In genomic region chr2:224022474-224022873, GRCh38 we compare ENCODE assay signal across 19 cellular contexts. TPM values are rescaled to one million over a fixed set of nuclear protein-coding genes. Genes with fewer than 3 reads are reported as not detected.
DNase-seq lines count a peak whose midpoint lies in the region; ATAC-seq and TF ChIP-seq lines count a peak whose summit lies in the region.
"Had no signal": no experiment of that assay in that cellular context is flagged by ENCODE, and none has a peak within 500 bp of the region (broad histone marks: within the 10 kb centered on the region; RNA-seq: fewer than 3 reads in every experiment).

No MANE protein-coding gene starts in this region.

- intact Hi-C loops in natural killer cell (cut with micrococcal nuclease) (no loop called here), stomach (cut with DNase I; ENCODE audit: low total_unique reads) (no loop called here)

- no peaks in the 10 kb centered on the region for H3K36me3 ChIP-seq in stomach
- H3K36me3 ChIP-seq: esophagus muscularis mucosa, gastrocnemius medialis had no signal

- H3K4me3 Mint-ChIP-seq in natural killer cell: no peak overlapping the region
- no peak overlapping the region for H3K4me3 Mint-ChIP-seq in natural killer cell treated with Interleukin-12 subunit alpha and Interleukin-12 subunit beta and Interleukin-15 and Interleukin-18, amount 100 ng/mL, for 72 hours
- H3K4me3 Mint-ChIP-seq in HFFc6: no peak overlapping the region
- no peak overlapping the region for H3K4me3 Mint-ChIP-seq in activated naive CD8-positive, alpha-beta T cell treated with anti-CD3 and anti-CD28 coated beads, Interleukin-2, amount 50 U/mL, for 24 hours
- H3K4me3 Mint-ChIP-seq in stimulated activated effector memory CD8-positive, alpha-beta T cell treated with anti-CD3 and anti-CD28 coated beads, Interleukin-12 subunit alpha, Interleukin-12 subunit beta, amount 100 ng/mL, for 72 hours: no peak overlapping the region
- H3K4me3 Mint-ChIP-seq: CD8-positive, alpha-beta T cell had no signal

- DNase-seq in natural killer cell (no peak), HFFc6 (no peak), hippocampal formation (lab: John Stamatoyannopoulos, UW) (no peak), stomach (no peak)
- no peak for DNase-seq in natural killer cell treated with Interleukin-12 subunit alpha and Interleukin-12 subunit beta and Interleukin-15 and Interleukin-18, amount 100 ng/mL, for 72 hours (ENCODE audit: low spot score)
- no peak for DNase-seq in activated naive CD8-positive, alpha-beta T cell treated with anti-CD3 and anti-CD28 coated beads, Interleukin-2, amount 50 U/mL, for 24 hours
- DNase-seq in stimulated activated effector memory CD8-positive, alpha-beta T cell treated with anti-CD3 and anti-CD28 coated beads, Interleukin-12 subunit alpha, Interleukin-12 subunit beta, amount 100 ng/mL, for 72 hours (ENCODE audit: low spot score in 2 of 2): no peak
- DNase-seq: CD8-positive, alpha-beta T cell; effector memory CD4-positive, alpha-beta T cell; gastrocnemius medialis; GDM1; kidney; NCI-H1436; NCI-H524 treated with DMSO at 0.1 percent for 48 hours; retina; stimulated activated CD4-positive, alpha-beta T cell treated with anti-CD3 and anti-CD28 coated beads, Interleukin-4, amount 100 ng/mL, for 24 hours; T1000 had no signal

- H3K4me1 Mint-ChIP-seq in natural killer cell (peaks cover 41 to 54% of the 10 kb centered on the region in 2 donors), HFFc6 (ENCODE audit: low read depth) (peaks cover 43% of the 10 kb centered on the region)
- H3K4me1 Mint-ChIP-seq in natural killer cell treated with Interleukin-12 subunit alpha and Interleukin-12 subunit beta and Interleukin-15 and Interleukin-18, amount 100 ng/mL, for 72 hours (ENCODE audit: low read depth in 2 of 2): peaks cover 20 to 32% of the 10 kb centered on the region in 2 donors
- H3K4me1 Mint-ChIP-seq in activated naive CD8-positive, alpha-beta T cell treated with anti-CD3 and anti-CD28 coated beads, Interleukin-2, amount 50 U/mL, for 24 hours: peaks cover 57% of the 10 kb centered on the region
- H3K4me1 Mint-ChIP-seq in stimulated activated effector memory CD8-positive, alpha-beta T cell treated with anti-CD3 and anti-CD28 coated beads, Interleukin-12 subunit alpha, Interleukin-12 subunit beta, amount 100 ng/mL, for 72 hours: peaks cover 40% of the 10 kb centered on the region

- H3K27me3 ChIP-seq in stomach: no peaks in the 10 kb centered on the region
- H3K27me3 ChIP-seq: esophagus muscularis mucosa, gastrocnemius medialis had no signal

- no peak for TF ChIP-seq EP300 in stomach (IDR thresholded peaks at IDR 0.05)

- H3K36me3 Mint-ChIP-seq in natural killer cell (no peaks in the 10 kb centered on the region), HFFc6 (ENCODE audit: low read depth) (peaks cover 20% of the 10 kb centered on the region)
- H3K36me3 Mint-ChIP-seq in natural killer cell treated with Interleukin-12 subunit alpha and Interleukin-12 subunit beta and Interleukin-15 and Interleukin-18, amount 100 ng/mL, for 72 hours: no peaks in the 10 kb centered on the region
- H3K36me3 Mint-ChIP-seq in activated naive CD8-positive, alpha-beta T cell treated with anti-CD3 and anti-CD28 coated beads, Interleukin-2, amount 50 U/mL, for 24 hours (ENCODE audit: low read depth): peaks cover 9% of the 10 kb centered on the region
- H3K36me3 Mint-ChIP-seq in stimulated activated effector memory CD8-positive, alpha-beta T cell treated with anti-CD3 and anti-CD28 coated beads, Interleukin-12 subunit alpha, Interleukin-12 subunit beta, amount 100 ng/mL, for 72 hours: no peaks in the 10 kb centered on the region
- H3K36me3 Mint-ChIP-seq: CD8-positive, alpha-beta T cell had no signal

- H3K9me3 ChIP-seq in stomach: no peaks in the 10 kb centered on the region
- H3K9me3 ChIP-seq: esophagus muscularis mucosa, gastrocnemius medialis had no signal

- no peak for TF ChIP-seq POLR2A in stomach (IDR thresholded peaks at IDR 0.05)

- no peaks in the 10 kb centered on the region for H3K4me1 ChIP-seq in stomach
- H3K4me1 ChIP-seq: esophagus muscularis mucosa, gastrocnemius medialis had no signal

- TF ChIP-seq CTCF in natural killer cell (IDR thresholded peaks at IDR 0.05): no peak
- TF ChIP-seq CTCF in HFFc6 (IDR thresholded peaks at IDR 0.05): no peak
- no peak for TF ChIP-seq CTCF in stomach (IDR thresholded peaks at IDR 0.05)

- H3K27ac ChIP-seq in stomach: no peak overlapping the region
- H3K27ac ChIP-seq: esophagus muscularis mucosa, gastrocnemius medialis had no signal

- no peak for ATAC-seq in natural killer cell
- ATAC-seq in natural killer cell treated with Interleukin-12 subunit alpha and Interleukin-12 subunit beta and Interleukin-15 and Interleukin-18, amount 100 ng/mL, for 72 hours: no peak
- no peak for ATAC-seq in activated naive CD8-positive, alpha-beta T cell treated with anti-CD3 and anti-CD28 coated beads, Interleukin-2, amount 50 U/mL, for 24 hours
- no peak for ATAC-seq in stimulated activated effector memory CD8-positive, alpha-beta T cell treated with anti-CD3 and anti-CD28 coated beads, Interleukin-12 subunit alpha, Interleukin-12 subunit beta, amount 100 ng/mL, for 72 hours
- ATAC-seq in GM21528 (IDR thresholded peaks at IDR 0.05; ENCODE audit: low FRiP score, unreplicated experiment): no peak
- ATAC-seq: CD8-positive, alpha-beta T cell; gastrocnemius medialis had no signal

- H3K27ac Mint-ChIP-seq in natural killer cell: peak overlapping the region; percentile 91 to 97
- H3K27ac Mint-ChIP-seq in natural killer cell treated with Interleukin-12 subunit alpha and Interleukin-12 subunit beta and Interleukin-15 and Interleukin-18, amount 100 ng/mL, for 72 hours: no peak overlapping the region
- peak overlapping the region; percentile 76 for H3K27ac Mint-ChIP-seq in HFFc6
- peak overlapping the region; percentile 53 for H3K27ac Mint-ChIP-seq in activated naive CD8-positive, alpha-beta T cell treated with anti-CD3 and anti-CD28 coated beads, Interleukin-2, amount 50 U/mL, for 24 hours
- H3K27ac Mint-ChIP-seq in stimulated activated effector memory CD8-positive, alpha-beta T cell treated with anti-CD3 and anti-CD28 coated beads, Interleukin-12 subunit alpha, Interleukin-12 subunit beta, amount 100 ng/mL, for 72 hours: peak overlapping the region; percentile 56

- no peak overlapping the region for H3K4me3 ChIP-seq in stomach
- H3K4me3 ChIP-seq: esophagus muscularis mucosa, gastrocnemius medialis had no signal

- no peaks in the 10 kb centered on the region for H3K9me3 Mint-ChIP-seq in natural killer cell
- H3K9me3 Mint-ChIP-seq in natural killer cell treated with Interleukin-12 subunit alpha and Interleukin-12 subunit beta and Interleukin-15 and Interleukin-18, amount 100 ng/mL, for 72 hours: no peaks in the 10 kb centered on the region
- no peaks in the 10 kb centered on the region for H3K9me3 Mint-ChIP-seq in HFFc6
- peaks cover 14% of the 10 kb centered on the region for H3K9me3 Mint-ChIP-seq in activated naive CD8-positive, alpha-beta T cell treated with anti-CD3 and anti-CD28 coated beads, Interleukin-2, amount 50 U/mL, for 24 hours
- peaks cover 7% of the 10 kb centered on the region for H3K9me3 Mint-ChIP-seq in stimulated activated effector memory CD8-positive, alpha-beta T cell treated with anti-CD3 and anti-CD28 coated beads, Interleukin-12 subunit alpha, Interleukin-12 subunit beta, amount 100 ng/mL, for 72 hours
- H3K9me3 Mint-ChIP-seq: CD8-positive, alpha-beta T cell had no signal

- H3K27me3 Mint-ChIP-seq in natural killer cell (ENCODE audit: low read depth in 2 of 2): no peaks in the 10 kb centered on the region
- H3K27me3 Mint-ChIP-seq in natural killer cell treated with Interleukin-12 subunit alpha and Interleukin-12 subunit beta and Interleukin-15 and Interleukin-18, amount 100 ng/mL, for 72 hours: no peaks in the 10 kb centered on the region
- H3K27me3 Mint-ChIP-seq in HFFc6 (ENCODE audit: insufficient read depth): no peaks in the 10 kb centered on the region
- no peaks in the 10 kb centered on the region for H3K27me3 Mint-ChIP-seq in activated naive CD8-positive, alpha-beta T cell treated with anti-CD3 and anti-CD28 coated beads, Interleukin-2, amount 50 U/mL, for 24 hours

RNA-seq across cellular contexts. Expression of gene SERPINE2, which starts 16.6 kb away (rescaled TPM):
- 10 to 100 TPM in 1 of 3 donors, 1 to 10 TPM in 2; 3.5 to 14.6 (median 8.4) TPM for total RNA-seq in natural killer cell
- total RNA-seq in natural killer cell treated with Interleukin-12 subunit alpha and Interleukin-12 subunit beta and Interleukin-15 and Interleukin-18, amount 100 ng/mL, for 72 hours: 1 to 10 TPM; 1.2 to 2.6 TPM
- 100 to 1,000 TPM; 145 to 385 (median 169) TPM for total RNA-seq in HFFc6 (2021; fragmentation: NEBNext Ultra II Directional; extraction: Animal tissue kit (Norgen Biotek cat#: 25700))
- total RNA-seq in stomach: 10 to 100 TPM in 3 of 5 donors, 1 to 10 TPM in 1, not detected in 1; 5.1 to 27.4 (median 11.5) TPM
- polyA plus RNA-seq in stomach: 10 to 100 TPM in 1 of 3 donors, 1 to 10 TPM in 2; 1.8 to 12.9 (median 8.3) TPM

Comparison
In these comparisons a context has a peak if more than half of its experiments do, and no peak if none do; other contexts are left out.
1. H3K27ac Mint-ChIP-seq: peak in natural killer cell (2 of 2), HFFc6 (single experiment), activated naive CD8-positive, alpha-beta T cell treated with anti-CD3 and anti-CD28 coated beads, Interleukin-2, amount 50 U/mL, for 24 hours (single experiment) and stimulated activated effector memory CD8-positive, alpha-beta T cell treated with anti-CD3 and anti-CD28 coated beads, Interleukin-12 subunit alpha, Interleukin-12 subunit beta, amount 100 ng/mL, for 72 hours (single experiment); none in natural killer cell treated with Interleukin-12 subunit alpha and Interleukin-12 subunit beta and Interleukin-15 and Interleukin-18, amount 100 ng/mL, for 72 hours (0 of 2).
2. RNA of gene SERPINE2, which starts 16.6 kb away (total RNA-seq): 145 to 385 TPM in HFFc6; 5.1 to 27.4 TPM in stomach, 3.5 to 14.6 TPM in natural killer cell and 1.2 to 2.6 TPM in natural killer cell treated with Interleukin-12 subunit alpha and Interleukin-12 subunit beta and Interleukin-15 and Interleukin-18, amount 100 ng/mL, for 72 hours; every median in the first group is over 4 times any median in the second.